ENCODE assay signal across 1 cellular context in genomic region chr2:196823750-196824149, GRCh38.
TF ChIP-seq lines count a peak whose summit lies in the region.

No MANE protein-coding gene starts in this region.

TF ChIP-seq in HCT116, 20 proteins besides CTCF, POLR2A, EP300 and RAD21 (continued from another document):
- TF ChIP-seq ELF1 (IDR thresholded peaks at IDR 0.05; ENCODE audit: borderline replicate concordance, low read depth), result no peak; the same call in 1 of the 2 replicates
- TF ChIP-seq CEBPB (IDR thresholded peaks at IDR 0.05; ENCODE audit: low read depth), result no peak
- no peak for TF ChIP-seq EGR1 (IDR thresholded peaks at IDR 0.05; ENCODE audit: low read depth)
- no peak for TF ChIP-seq POLR2AphosphoS5 (IDR thresholded peaks at IDR 0.05; ENCODE audit: low read depth, low read length)
- no peak for TF ChIP-seq SIN3A (IDR thresholded peaks at IDR 0.05; ENCODE audit: low read depth)
- TF ChIP-seq YY1 (IDR thresholded peaks at IDR 0.05; ENCODE audit: extremely low read depth, insufficient replicate concordance, low read depth, low read length), result no peak
